ENCODE assay signal across 28 cellular contexts in the genomic region with DNA sequence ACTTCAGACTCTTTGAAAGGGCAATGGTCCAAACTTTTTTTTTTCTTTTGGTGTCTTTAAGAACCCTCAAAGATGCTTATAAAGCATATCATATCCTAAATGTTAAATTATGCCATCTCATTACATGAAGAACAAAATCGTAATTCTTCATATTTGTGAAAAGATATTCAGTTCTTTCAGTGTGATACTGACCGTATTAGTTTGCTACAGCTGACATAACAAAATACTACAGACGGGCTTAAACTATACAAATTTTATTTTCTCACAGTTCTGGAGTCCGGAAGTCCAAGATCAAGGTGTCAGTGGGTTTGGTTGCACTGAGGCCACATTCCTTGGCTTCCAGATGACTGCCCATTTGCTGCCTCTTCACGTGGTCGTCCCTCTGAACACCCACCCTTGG.
"Had no signal": no experiment of that assay in that cellular context is flagged by ENCODE, and none has a peak within 500 bp of the region (broad histone marks: within the 10 kb centered on the region; RNA-seq: fewer than 3 reads in every experiment).

No MANE protein-coding gene starts in this region.

- H3K4me3 Mint-ChIP-seq: dendritic cell treated with granulocyte-macrophage colony-stimulating factor and Interleukin-4, amounts not matched to agents 40 ng/mL and 50 ng/mL, for 4 days; effector memory CD8-positive, alpha-beta T cell; endodermal cell had no signal

- H3K4me1 ChIP-seq: colonic mucosa, esophagus muscularis mucosa, esophagus squamous epithelium, foreskin keratinocyte, gastrocnemius medialis, gastroesophageal sphincter, heart left ventricle, heart right ventricle had no signal

- H3K27me3 Mint-ChIP-seq: dendritic cell treated with granulocyte-macrophage colony-stimulating factor and Interleukin-4, amounts not matched to agents 40 ng/mL and 50 ng/mL, for 4 days; effector memory CD8-positive, alpha-beta T cell had no signal

- FAIRE-seq: colon, endometrium, endothelial cell of umbilical vein, frontal cortex had no signal

- H3K4me1 Mint-ChIP-seq: endodermal cell had no signal

- H3K27ac ChIP-seq: colonic mucosa, coronary artery, dorsolateral prefrontal cortex, epithelial cell of prostate, esophagus muscularis mucosa, esophagus squamous epithelium, foreskin keratinocyte, gastrocnemius medialis, gastroesophageal sphincter, heart left ventricle, heart right ventricle had no signal

- H3K9me3 ChIP-seq: colonic mucosa, esophagus muscularis mucosa, esophagus squamous epithelium, gastrocnemius medialis, gastroesophageal sphincter had no signal

- DNase-seq: colonic mucosa; cortex of kidney; dermis blood vessel endothelial cell; dorsolateral prefrontal cortex; effector CD4-positive, alpha-beta T cell; effector CD8-positive, alpha-beta T cell; effector memory CD8-positive, alpha-beta T cell; endodermal cell; erythroblast; esophagus squamous epithelium; foreskin fibroblast; foreskin keratinocyte; foreskin melanocyte; gastrocnemius medialis; glutamatergic neuron; head of caudate nucleus; heart left ventricle; heart right ventricle had no signal

- H3K4me3 ChIP-seq: colonic mucosa, coronary artery, dorsolateral prefrontal cortex, esophagus muscularis mucosa, esophagus squamous epithelium, gastrocnemius medialis, gastroesophageal sphincter, heart left ventricle, heart right ventricle had no signal

- H3K27ac Mint-ChIP-seq: dendritic cell treated with granulocyte-macrophage colony-stimulating factor and Interleukin-4, amounts not matched to agents 40 ng/mL and 50 ng/mL, for 4 days; effector memory CD8-positive, alpha-beta T cell; endodermal cell had no signal

- H3K36me3 ChIP-seq: colonic mucosa, esophagus muscularis mucosa, esophagus squamous epithelium, gastrocnemius medialis, gastroesophageal sphincter, heart left ventricle, heart right ventricle had no signal

- H3K27me3 ChIP-seq: colonic mucosa, dorsolateral prefrontal cortex, esophagus muscularis mucosa, esophagus squamous epithelium, foreskin keratinocyte, gastrocnemius medialis, gastroesophageal sphincter, heart left ventricle, heart right ventricle had no signal

- ATAC-seq: effector memory CD8-positive, alpha-beta T cell; esophagus mucosa; foreskin keratinocyte; gastrocnemius medialis; gastroesophageal sphincter; heart left ventricle; heart right ventricle had no signal
